Comparison of ENCODE assay signal across 27 cellular contexts in genomic region chr6:130063806-130064205, GRCh38.
"Had no signal": no experiment of that assay in that cellular context is flagged by ENCODE, and none has a peak within 500 bp of the region (broad histone marks: within the 10 kb centered on the region; RNA-seq: fewer than 3 reads in every experiment).

No MANE protein-coding gene starts in this region.

- DNase-seq: activated CD4-positive, alpha-beta T cell treated with anti-CD3 and anti-CD28 coated beads, Interleukin-2, amount 10 ng/mL, durations not matched to agents 24 days and 14 days; activated CD4-positive, alpha-beta T cell treated with anti-CD3 and anti-CD28 coated beads, Interleukin-2, amount 50 U/mL, for 48 hours; activated CD4-positive, CD25-positive, alpha-beta regulatory T cell treated with anti-CD3 and anti-CD28 coated beads, Interleukin-2, amount 50 U/mL, for 72 hours; activated CD8-positive, alpha-beta memory T cell treated with anti-CD3 and anti-CD28 coated beads, Interleukin-2, amount 10 ng/mL, durations not matched to agents 7 days and 5 days; activated gamma-delta T cell treated with Interleukin-2 at 50 U/mL for 16 hours; activated naive CD4-positive, alpha-beta T cell treated with anti-CD3 and anti-CD28 coated beads, Interleukin-2, amount 50 U/mL, for 16 hours; activated T-cell treated with anti-CD3 and anti-CD28 coated beads, Interleukin-2, amount 50 U/mL, for 4 hours; aorta; body of pancreas; central memory CD4-positive, alpha-beta T cell; Karpas-422; MM.1S; NCI-H1105 treated with DMSO at 0.1 percent for 48 hours; NCI-H1930; NCI-H2107; NCI-H2171 treated with DMSO at 0.1 percent for 48 hours; NCI-H345; NCI-H510A; NCI-H526 treated with DMSO at 0.1 percent for 48 hours; NCI-H82; SHP77; SW 1271 had no signal

- H3K4me1 ChIP-seq: body of pancreas, SJSA1 had no signal

- H3K27me3 ChIP-seq: body of pancreas, SJSA1 had no signal

- ATAC-seq: activated CD8-positive, alpha-beta memory T cell treated with anti-CD3 and anti-CD28 coated beads, Interleukin-2, amount 10 ng/mL, durations not matched to agents 7 days and 5 days; activated T-cell treated with anti-CD3 and anti-CD28 coated beads, Interleukin-2, amount 50 U/mL, for 4 hours; body of pancreas; SK-N-SH treated with all-trans-retinoic acid at 6 μM for 48 hours; WTC11 had no signal

- H3K4me3 ChIP-seq: body of pancreas, K562, SJSA1 had no signal

- H3K9me3 ChIP-seq: body of pancreas, SJSA1 had no signal

- H3K27ac ChIP-seq: body of pancreas, RWPE1, SJSA1 had no signal
